Comparison of ENCODE assay signal across 9 cellular contexts in the genomic region with DNA sequence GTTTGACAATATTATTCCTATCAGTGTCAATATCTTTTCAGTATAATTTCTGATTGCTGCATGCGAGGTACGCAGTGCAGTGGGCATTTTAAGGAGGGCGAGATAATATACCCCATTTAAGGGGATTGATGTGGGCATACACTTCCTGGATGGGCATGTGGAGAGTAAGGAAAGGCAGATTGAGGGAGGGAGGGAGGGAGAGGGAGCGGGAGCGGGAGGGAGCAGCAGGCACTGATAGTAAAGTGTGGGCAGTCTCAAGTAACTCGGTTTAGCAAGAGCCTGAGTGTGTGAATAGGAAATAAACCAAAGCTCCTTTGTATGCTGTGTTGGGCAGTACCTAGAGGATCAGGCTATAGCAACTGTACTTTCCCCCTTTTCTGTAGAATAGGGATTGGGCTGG. TPM values are rescaled to one million over a fixed set of nuclear protein-coding genes. Genes with fewer than 3 reads are reported as not detected.
DNase-seq lines count a peak whose midpoint lies in the region; ATAC-seq lines count a peak whose summit lies in the region.
"Had no signal": no experiment of that assay in that cellular context is flagged by ENCODE, and none has a peak within 500 bp of the region (broad histone marks: within the 10 kb centered on the region; RNA-seq: fewer than 3 reads in every experiment).

No MANE protein-coding gene starts in this region.

- H3K4me3 ChIP-seq in HUES48 (ENCODE audit: low read depth, low read length), result peak overlapping the region; percentile 42; the same call in 1 of the 2 replicates

- H3K27ac Mint-ChIP-seq in naive thymus-derived CD8-positive, alpha-beta T cell, result peak overlapping the region in 7 of 10 donors; percentile 3 to 84 (median 42)

- H3K36me3 ChIP-seq in HUES48 (ENCODE audit: control insufficient read depth, insufficient read depth, low read length), result no peaks in the 10 kb centered on the region

- H3K4me3 Mint-ChIP-seq in naive thymus-derived CD8-positive, alpha-beta T cell, result peak overlapping the region in 9 of 10 donors; percentile 20 to 71 (median 39)

- peaks cover 26 to 83% (median 73%) of the 10 kb centered on the region in 4 donors for H3K4me1 Mint-ChIP-seq in naive thymus-derived CD8-positive, alpha-beta T cell

- H3K4me1 ChIP-seq in HUES48 (ENCODE audit: control insufficient read depth, insufficient read depth, low read length), result peaks cover 25% of the 10 kb centered on the region

- no peaks in the 10 kb centered on the region for H3K9me3 Mint-ChIP-seq in naive thymus-derived CD8-positive, alpha-beta T cell

- H3K9me3 ChIP-seq in HUES48 (ENCODE audit: control insufficient read depth, insufficient read depth, low read length), result no peaks in the 10 kb centered on the region

- no peaks in the 10 kb centered on the region for H3K27me3 Mint-ChIP-seq in naive thymus-derived CD8-positive, alpha-beta T cell

- no peak for ATAC-seq in naive thymus-derived CD8-positive, alpha-beta T cell

- no peak overlapping the region for H3K27ac ChIP-seq in HUES48 (ENCODE audit: low read depth, low read length)

- POLR2A ChIA-PET in naive thymus-derived CD8-positive, alpha-beta T cell (lab: Charles Lee), result interaction anchor here (0.6 kb wide), 1 partner anchor 465 kb away, joined by 4 read pairs; no protein-coding TSS in a partner anchor

- no peaks in the 10 kb centered on the region for H3K27me3 ChIP-seq in HUES48 (ENCODE audit: control insufficient read depth, insufficient read depth, low read length)

- H3K9ac ChIP-seq in HUES48 (ENCODE audit: low read depth, low read length), result no peak overlapping the region

- DNase-seq in DMS 273 (lab: John Stamatoyannopoulos, UW; ENCODE audit: unreplicated experiment), result peak; percentile 67
- DNase-seq in ecto neural progenitor cell (ENCODE audit: low spot score), result peak; percentile 53
- DNase-seq in naive thymus-derived CD8-positive, alpha-beta T cell, result no peak
- DNase-seq in germinal center (ENCODE audit: low spot score), result no peak
- DNase-seq in CD1c-positive myeloid dendritic cell (ENCODE audit: extremely low spot score), result no peak
- DNase-seq in SKM-1 (lab: John Stamatoyannopoulos, UW; ENCODE audit: unreplicated experiment), result no peak
- no peak for DNase-seq in activated effector memory CD4-positive, alpha-beta T cell treated with Interleukin-2 at 50 U/mL for 16 hours
- DNase-seq: Calu3 had no signal

- H3K36me3 Mint-ChIP-seq in naive thymus-derived CD8-positive, alpha-beta T cell, result peaks cover 0 to 15% (median 4%) of the 10 kb centered on the region in 3 donors

RNA-seq across cellular contexts. Expression of a gene that starts 5.1 kb away (rescaled TPM):
- 100 to 1,000 TPM; 169 to 194 TPM for total RNA-seq in naive thymus-derived CD8-positive, alpha-beta T cell
- 10 to 100 TPM in 2 of 3 donors, 1 to 10 TPM in 1; 9.9 to 18.8 (median 13.3) TPM for polyA plus RNA-seq in naive thymus-derived CD8-positive, alpha-beta T cell

Comparison
In these comparisons a context has a peak if more than half of its experiments do, and no peak if none do; other contexts are left out.
1. DNase-seq: peak in DMS 273 (single experiment) and ecto neural progenitor cell (single experiment); none in naive thymus-derived CD8-positive, alpha-beta T cell (0 of 10), germinal center (single experiment), CD1c-positive myeloid dendritic cell (single experiment), SKM-1 (single experiment) and activated effector memory CD4-positive, alpha-beta T cell treated with Interleukin-2 at 50 U/mL for 16 hours (single experiment).